ENCODE assay signal across 20 cellular contexts in the genomic region with DNA sequence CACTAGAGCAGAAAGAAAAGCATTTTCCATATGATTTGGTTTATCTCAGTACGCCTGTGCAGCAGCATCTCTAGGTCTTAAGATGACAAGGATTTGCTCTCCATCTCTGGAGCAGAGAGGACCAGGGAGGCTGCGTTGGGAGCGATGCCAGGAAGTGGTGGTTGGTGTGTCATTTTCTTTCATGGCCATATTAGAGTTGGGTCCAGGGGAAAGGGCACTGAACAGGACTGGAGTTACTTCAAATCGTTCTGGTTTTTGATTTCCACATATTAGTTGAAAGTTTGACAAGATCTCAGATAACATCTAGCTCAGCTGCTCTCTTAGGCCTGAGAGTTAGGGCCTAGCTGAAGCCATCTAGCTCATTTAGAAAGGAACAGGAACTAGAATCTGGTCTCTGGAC.
A peak's percentile ranks its signal among the peaks of the same experiment; 100 is the strongest.
DNase-seq lines count a peak whose midpoint lies in the region; FAIRE-seq and TF ChIP-seq lines count a peak whose summit lies in the region.
"Had no signal": no experiment of that assay in that cellular context is flagged by ENCODE, and none has a peak within 500 bp of the region (broad histone marks: within the 10 kb centered on the region; RNA-seq: fewer than 3 reads in every experiment).

No MANE protein-coding gene starts in this region.

- H3K27ac Mint-ChIP-seq in MCF 10A (ENCODE audit: low read depth, unreplicated experiment) (no peak overlapping the region), astrocyte (ENCODE audit: unreplicated experiment) (no peak overlapping the region)
- H3K27ac Mint-ChIP-seq: activated naive CD4-positive, alpha-beta T cell treated with anti-CD3 and anti-CD28 coated beads, Interleukin-2, amount 50 U/mL, for 72 hours had no signal

- BruUV-seq in MCF 10A (replicated peaks; lab: Mats Ljungman, UMichigan), result no TSS peak

- H3K27me3 Mint-ChIP-seq in MCF 10A (ENCODE audit: insufficient read depth, unreplicated experiment), result no peaks in the 10 kb centered on the region
- peaks cover 4% of the 10 kb centered on the region for H3K27me3 Mint-ChIP-seq in astrocyte (ENCODE audit: low read depth, unreplicated experiment)

- H3K36me3 ChIP-seq in breast epithelium (no peaks in the 10 kb centered on the region), astrocyte (ENCODE audit: insufficient read depth, low read length) (no peaks in the 10 kb centered on the region), hepatocyte (replicated peaks; ENCODE audit: insufficient read depth, low read depth) (no peaks in the 10 kb centered on the region), tibial nerve (no peaks in the 10 kb centered on the region)
- H3K36me3 ChIP-seq: BE2C, brain microvascular endothelial cell, neutrophil, upper lobe of right lung had no signal

- H3K9me3 Mint-ChIP-seq in MCF 10A (ENCODE audit: unreplicated experiment) (no peaks in the 10 kb centered on the region), astrocyte (ENCODE audit: unreplicated experiment) (peaks cover 3% of the 10 kb centered on the region)

- TF ChIP-seq CTCF in breast epithelium (IDR thresholded peaks at IDR 0.05) (no peak), MCF 10A (IDR thresholded peaks at IDR 0.05; ENCODE audit: unreplicated experiment) (no peak), astrocyte (IDR thresholded peaks at IDR 0.05; ENCODE audit: insufficient read depth, low read depth, low read length) (no peak), hepatocyte (IDR thresholded peaks at IDR 0.05; ENCODE audit: poor library complexity) (no peak), tibial nerve (IDR thresholded peaks at IDR 0.05) (no peak)

- H3K4me1 Mint-ChIP-seq in MCF 10A (ENCODE audit: insufficient read depth, unreplicated experiment), result peaks cover 8% of the 10 kb centered on the region
- peaks cover 14% of the 10 kb centered on the region for H3K4me1 Mint-ChIP-seq in astrocyte (ENCODE audit: low read depth, unreplicated experiment)

- H3K27ac ChIP-seq in breast epithelium (peak overlapping the region; percentile 78 to 94), astrocyte (ENCODE audit: low read depth, low read length) (no peak overlapping the region), hepatocyte (peak overlapping the region; percentile 31), tibial nerve (peak overlapping the region; percentile 36 to 92 (median 80))
- H3K27ac ChIP-seq: brain microvascular endothelial cell, neutrophil, upper lobe of right lung had no signal

- CTCF ChIA-PET in MCF 10A (lab: Yijun Ruan, JAX), result interaction anchor here (0.9 kb wide), 1 partner anchor 171 kb away, joined by 5 read pairs; no protein-coding TSS in a partner anchor

- H3K27me3 ChIP-seq in breast epithelium (no peaks in the 10 kb centered on the region), astrocyte (ENCODE audit: insufficient read depth, low read length) (no peaks in the 10 kb centered on the region), hepatocyte (no peaks in the 10 kb centered on the region), tibial nerve (no peaks in the 10 kb centered on the region)
- H3K27me3 ChIP-seq: BE2C, brain microvascular endothelial cell, neutrophil, upper lobe of right lung had no signal

- no peaks in the 10 kb centered on the region for H4K20me1 ChIP-seq in astrocyte (ENCODE audit: insufficient read depth, low read length)
- no peaks in the 10 kb centered on the region for H4K20me1 ChIP-seq in hepatocyte (ENCODE audit: insufficient read depth, poor library complexity, severe bottlenecking)

- H3K9me3 ChIP-seq in breast epithelium, result no peaks in the 10 kb centered on the region
- H3K9me3 ChIP-seq in astrocyte (ENCODE audit: insufficient read depth, low read depth, low read length), result peaks cover 11% of the 10 kb centered on the region
- no peaks in the 10 kb centered on the region for H3K9me3 ChIP-seq in hepatocyte (ENCODE audit: low read depth)
- no peaks in the 10 kb centered on the region for H3K9me3 ChIP-seq in tibial nerve
- H3K9me3 ChIP-seq: BE2C, neutrophil, upper lobe of right lung had no signal

- intact Hi-C loops in breast epithelium (cut with DNase I; ENCODE audit: low total_unique reads), result no loop called here
- intact Hi-C loops in MCF 10A (cut with micrococcal nuclease), result no loop called here

- TF ChIP-seq EP300 in tibial nerve (IDR thresholded peaks at IDR 0.05), result no peak

- H3K9ac ChIP-seq in astrocyte (ENCODE audit: low read length), result no peak overlapping the region

- H3K9me2 ChIP-seq in hepatocyte (replicated peaks; ENCODE audit: insufficient read depth), result no peaks in the 10 kb centered on the region

- no peak overlapping the region for H2AFZ ChIP-seq in astrocyte (ENCODE audit: low read depth, low read length)
- no peak overlapping the region for H2AFZ ChIP-seq in hepatocyte

- no peak for TF ChIP-seq POLR2A in breast epithelium (IDR thresholded peaks at IDR 0.05)
- TF ChIP-seq POLR2A in tibial nerve (IDR thresholded peaks at IDR 0.05), result no peak

- H3K4me3 Mint-ChIP-seq in MCF 10A (ENCODE audit: unreplicated experiment) (no peak overlapping the region), astrocyte (ENCODE audit: unreplicated experiment) (no peak overlapping the region)

- H3K4me1 ChIP-seq in breast epithelium (no peaks in the 10 kb centered on the region), astrocyte (ENCODE audit: insufficient read depth, low read length) (peaks cover 13% of the 10 kb centered on the region), hepatocyte (ENCODE audit: insufficient read depth) (peaks cover 19% of the 10 kb centered on the region), tibial nerve (peaks cover 0 to 75% (median 45%) of the 10 kb centered on the region in 4 donors)

- POLR2A ChIA-PET in MCF 10A (lab: Yijun Ruan, JAX), result interaction anchor here (0.7 kb wide), 1 partner anchor 72 kb away, joined by 4 read pairs; no protein-coding TSS in a partner anchor

- FAIRE-seq in astrocyte (lab: Jason Lieb, UNC), result peak; percentile 47
- FAIRE-seq: G401.6, H54 had no signal

- DNase-seq in breast epithelium (ENCODE audit: low spot score in 2 of 2) (no peak), MCF 10A (ENCODE audit: unreplicated experiment) (no peak), astrocyte (ENCODE audit: low read depth) (no peak), hepatocyte (ENCODE audit: low spot score) (no peak), tibial nerve (ENCODE audit: low spot score in 2 of 2) (no peak), NCI-H2171 (lab: John Stamatoyannopoulos, UW) (no peak), DMS 273 treated with DMSO at 0.1 percent for 48 hours (lab: John Stamatoyannopoulos, UW) (no peak), NCI-H1092 treated with DMSO at 0.1 percent for 48 hours (lab: John Stamatoyannopoulos, UW) (no peak)
- DNase-seq: 8988T; activated CD4-positive, alpha-beta T cell treated with anti-CD3 and anti-CD28 coated beads for 1 hour; BE2C; brain microvascular endothelial cell; dermis blood vessel endothelial cell; NCI-H187; stimulated activated naive CD4-positive, alpha-beta T cell; upper lobe of right lung had no signal

- H3K79me2 ChIP-seq in astrocyte (ENCODE audit: insufficient read depth, low read length) (no peaks in the 10 kb centered on the region), hepatocyte (no peaks in the 10 kb centered on the region)

- H3K4me3 ChIP-seq in breast epithelium (no peak overlapping the region), astrocyte (ENCODE audit: insufficient read depth, low read depth, low read length) (no peak overlapping the region), hepatocyte (no peak overlapping the region), tibial nerve (no peak overlapping the region)
- H3K4me3 ChIP-seq: upper lobe of right lung had no signal

- WGBS in hepatocyte (ENCODE audit: low lambda C conversion rate, missing lambda C conversion rate), result 90% methylated on average over 4 of the region's 4 CpGs
- WGBS in tibial nerve, 2 donors, result 85% methylated on average over 4 of the region's 4 CpGs

- H3K36me3 Mint-ChIP-seq in MCF 10A (ENCODE audit: insufficient read depth, unreplicated experiment) (no peaks in the 10 kb centered on the region), astrocyte (ENCODE audit: low read depth, unreplicated experiment) (no peaks in the 10 kb centered on the region)
- H3K36me3 Mint-ChIP-seq: activated naive CD4-positive, alpha-beta T cell treated with anti-CD3 and anti-CD28 coated beads, Interleukin-2, amount 50 U/mL, for 72 hours had no signal

- H3K4me2 ChIP-seq in astrocyte (ENCODE audit: low read length), result no peak overlapping the region
- H3K4me2 ChIP-seq in hepatocyte, result no peak overlapping the region
